Comparison of ENCODE assay signal across 9 cellular contexts in the genomic region with DNA sequence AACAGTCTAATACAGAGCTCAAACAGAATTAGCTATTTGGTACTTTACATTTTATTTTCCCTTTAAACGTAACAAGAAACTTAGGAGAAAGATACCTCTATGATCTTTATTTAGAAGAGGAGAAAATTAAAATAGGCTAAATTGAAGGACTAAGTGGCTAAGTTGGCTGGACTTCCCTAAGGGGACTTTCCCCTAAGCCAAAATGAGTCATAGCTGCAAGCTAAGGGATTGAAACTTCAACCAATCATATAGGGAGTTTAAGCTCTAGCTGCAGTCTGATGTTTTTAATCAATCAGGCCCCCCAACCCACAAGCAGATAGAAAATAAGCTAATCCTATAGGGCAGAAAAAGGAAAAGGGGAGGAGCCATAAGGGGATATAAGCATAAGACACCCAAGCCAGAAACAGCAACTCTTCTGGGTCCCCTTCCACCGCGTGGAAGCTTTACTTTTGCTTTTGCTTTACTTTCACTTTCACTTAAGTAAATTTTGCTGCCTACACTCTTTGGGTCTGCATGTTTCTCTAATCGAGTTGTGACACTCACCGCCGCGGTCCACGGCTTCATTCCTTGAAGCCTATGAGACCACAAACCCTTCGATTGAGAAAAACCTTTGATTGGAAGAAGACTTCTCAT.
DNase-seq lines count a peak whose midpoint lies in the region; ATAC-seq and TF ChIP-seq lines count a peak whose summit lies in the region.
"Had no signal": no experiment of that assay in that cellular context is flagged by ENCODE, and none has a peak within 500 bp of the region (broad histone marks: within the 10 kb centered on the region; RNA-seq: fewer than 3 reads in every experiment).

No MANE protein-coding gene starts in this region.

- H3K4me3 ChIP-seq in H7 (ENCODE audit: insufficient read depth, low read depth, low read length) (no peak overlapping the region), WERI-Rb-1 (ENCODE audit: low read depth, low read length) (no peak overlapping the region)

- TF ChIP-seq POLR2A in erythroblast (IDR thresholded peaks at IDR 0.05; ENCODE audit: low read length): no peak

- no peaks in the 10 kb centered on the region for H3K27me3 ChIP-seq in H7 (ENCODE audit: control insufficient read depth, insufficient read depth, low read length)
- peaks cover 23% of the 10 kb centered on the region for H3K27me3 ChIP-seq in WERI-Rb-1 (ENCODE audit: insufficient read depth, low read depth, severe bottlenecking)

- no peaks in the 10 kb centered on the region for H3K36me3 Mint-ChIP-seq in CD14-positive monocyte

- no peak for TF ChIP-seq CTCF in CD14-positive monocyte (IDR thresholded peaks at IDR 0.05)
- no peak for TF ChIP-seq CTCF in WERI-Rb-1 (IDR thresholded peaks at IDR 0.05; ENCODE audit: low read depth, low read length)

- no peaks in the 10 kb centered on the region for H3K4me1 Mint-ChIP-seq in CD14-positive monocyte

- H3K9me3 ChIP-seq in KOPT-K1 (ENCODE audit: insufficient read depth, low read length, poor library complexity, severe bottlenecking) (no peaks in the 10 kb centered on the region), WERI-Rb-1 (ENCODE audit: severe bottlenecking) (no peaks in the 10 kb centered on the region)

- intact Hi-C loops in CD14-positive monocyte (cut with micrococcal nuclease): no loop called here

- peak overlapping the region in 2 of 7 donors; percentile 65 to 66 for H3K27ac Mint-ChIP-seq in CD14-positive monocyte

- H3K27me3 Mint-ChIP-seq in CD14-positive monocyte (ENCODE audit: low read depth in 3 of 3): peaks cover 0 to 1% (median 0%) of the 10 kb centered on the region in 3 donors

- H3K4me3 Mint-ChIP-seq in CD14-positive monocyte: peak overlapping the region; percentile 69 to 87

- peak; percentile 52 for ATAC-seq in GM19455 (IDR thresholded peaks at IDR 0.05; ENCODE audit: unreplicated experiment)

- no peak for DNase-seq in CD14-positive monocyte (ENCODE audit: low spot score)
- DNase-seq in amniotic epithelial cell (ENCODE audit: low read depth): peak; percentile 1
- DNase-seq in H7: no peak
- no peak for DNase-seq in erythroblast (lab: John Stamatoyannopoulos, UW)
- no peak for DNase-seq in WERI-Rb-1
- DNase-seq in NCI-H1930 (lab: John Stamatoyannopoulos, UW): no peak

- H3K36me3 ChIP-seq in KOPT-K1 (ENCODE audit: insufficient read depth, low read length) (no peaks in the 10 kb centered on the region), H7 (replicated peaks; ENCODE audit: control insufficient read depth, insufficient read depth, low read length) (no peaks in the 10 kb centered on the region), WERI-Rb-1 (no peaks in the 10 kb centered on the region)

- peak overlapping the region; percentile 45 for H3K27ac ChIP-seq in KOPT-K1 (ENCODE audit: low read depth, low read length, poor library complexity, severe bottlenecking)
- H3K27ac ChIP-seq in WERI-Rb-1: no peak overlapping the region
- H3K27ac ChIP-seq: VCaP had no signal

- H3K9me3 Mint-ChIP-seq in CD14-positive monocyte: peaks cover 0 to 6% (median 4%) of the 10 kb centered on the region in 7 donors
